ENCODE assay signal across 8 cellular contexts in the genomic region with DNA sequence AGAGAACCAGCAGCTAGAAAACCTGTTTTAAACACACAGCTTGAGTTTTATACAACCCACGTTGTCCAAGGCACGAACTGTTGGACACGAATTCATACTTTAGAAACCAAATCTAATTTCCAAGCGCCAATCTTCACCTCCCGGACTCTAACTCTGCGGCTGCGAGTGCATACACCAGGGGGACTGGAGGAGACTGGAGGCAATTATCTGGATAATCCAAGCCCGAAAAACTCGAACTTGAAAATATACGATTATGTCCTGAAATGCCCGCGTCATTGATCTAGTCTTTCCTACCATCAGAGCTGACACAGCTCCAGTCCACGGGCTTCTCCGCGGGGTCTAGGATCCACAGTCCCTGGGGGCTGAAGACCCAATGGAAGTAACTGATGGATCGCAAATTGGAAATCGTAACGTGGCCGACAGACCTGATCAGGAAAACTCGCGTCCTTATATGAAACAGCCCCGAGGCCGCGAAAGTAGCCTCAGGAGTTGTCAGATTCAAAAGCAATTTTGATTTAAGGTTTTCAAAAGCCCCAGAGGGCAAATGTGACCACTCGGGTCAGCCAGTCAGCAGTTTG. TPM values are rescaled to one million over a fixed set of nuclear protein-coding genes. Genes with fewer than 3 reads are reported as not detected.
DNase-seq lines count a peak whose midpoint lies in the region; ATAC-seq and TF ChIP-seq lines count a peak whose summit lies in the region.

No MANE protein-coding gene starts in this region.

- DNase-seq in activated CD4-positive, alpha-beta T cell treated with anti-CD3 and anti-CD28 coated beads for 36 hours: peak; percentile 16
- DNase-seq in activated CD4-positive, alpha-beta T cell treated with anti-CD3 and anti-CD28 coated beads, Interleukin-2, amount 50 U/mL, for 4 hours: no peak
- no peak for DNase-seq in NT2/D1 (ENCODE audit: low read depth, low spot score)
- peak; percentile 16 for DNase-seq in MCF 10A (ENCODE audit: unreplicated experiment)
- DNase-seq in lung microvascular endothelial cell (ENCODE audit: low read depth in 2 of 2): peak; percentile 25 to 41
- no peak for DNase-seq in upper lobe of left lung
- no peak for DNase-seq in COLO829 (ENCODE audit: low spot score)
- no peak for DNase-seq in NCI-H1436 treated with DMSO at 0.1 percent for 48 hours (lab: John Stamatoyannopoulos, UW)

- H3K36me3 ChIP-seq in NT2/D1 (ENCODE audit: insufficient read depth, insufficient read length, low read length): no peaks in the 10 kb centered on the region
- no peaks in the 10 kb centered on the region for H3K36me3 ChIP-seq in upper lobe of left lung

- no peak overlapping the region for H3K27ac Mint-ChIP-seq in activated CD4-positive, alpha-beta T cell treated with anti-CD3 and anti-CD28 coated beads for 36 hours
- H3K27ac Mint-ChIP-seq in MCF 10A (ENCODE audit: low read depth, unreplicated experiment): no peak overlapping the region

- H3K4me1 Mint-ChIP-seq in activated CD4-positive, alpha-beta T cell treated with anti-CD3 and anti-CD28 coated beads for 36 hours: peaks cover 35% of the 10 kb centered on the region
- peaks cover 9% of the 10 kb centered on the region for H3K4me1 Mint-ChIP-seq in MCF 10A (ENCODE audit: insufficient read depth, unreplicated experiment)

- 1 to 2% methylated on average over 25 of the region's 25 CpGs for WGBS in upper lobe of left lung, 2 donors

- TF ChIP-seq CTCF in MCF 10A (IDR thresholded peaks at IDR 0.05; ENCODE audit: unreplicated experiment) (no peak), upper lobe of left lung (IDR thresholded peaks at IDR 0.05) (no peak)

- H3K27ac ChIP-seq in upper lobe of left lung: peak overlapping the region; percentile 81 to 89 (median 83)

- peak overlapping the region; percentile 74 for H3K4me3 Mint-ChIP-seq in activated CD4-positive, alpha-beta T cell treated with anti-CD3 and anti-CD28 coated beads for 36 hours
- H3K4me3 Mint-ChIP-seq in MCF 10A (ENCODE audit: unreplicated experiment): peak overlapping the region; percentile 73

- POLR2A ChIA-PET in activated CD4-positive, alpha-beta T cell treated with anti-CD3 and anti-CD28 coated beads for 36 hours (lab: Charles Lee): no interaction called here
- POLR2A ChIA-PET in MCF 10A (lab: Yijun Ruan, JAX): interaction anchor here (0.7 to 1.3 kb wide), 2 partner anchors 234 to 435 kb away, joined by 3 read pairs; no protein-coding TSS in a partner anchor

- H3K9ac ChIP-seq in NT2/D1 (ENCODE audit: insufficient read length, low read depth): peak overlapping the region; percentile 76

- H3K9me3 ChIP-seq in NT2/D1 (ENCODE audit: insufficient read depth, low read length) (no peaks in the 10 kb centered on the region), upper lobe of left lung (no peaks in the 10 kb centered on the region)

- no peak for TF ChIP-seq POLR2A in upper lobe of left lung (IDR thresholded peaks at IDR 0.05)

- peak overlapping the region; percentile 46 for H3K4me3 ChIP-seq in NT2/D1 (ENCODE audit: insufficient read length, low read depth)
- H3K4me3 ChIP-seq in upper lobe of left lung: peak overlapping the region; percentile 53 to 86 (median 74)

- H3K36me3 Mint-ChIP-seq in activated CD4-positive, alpha-beta T cell treated with anti-CD3 and anti-CD28 coated beads for 36 hours (ENCODE audit: low read depth): no peaks in the 10 kb centered on the region
- H3K36me3 Mint-ChIP-seq in MCF 10A (ENCODE audit: insufficient read depth, unreplicated experiment): peaks cover 6% of the 10 kb centered on the region

- H3K27me3 ChIP-seq in NT2/D1 (ENCODE audit: insufficient read depth, insufficient read length) (peaks cover 39% of the 10 kb centered on the region), upper lobe of left lung (peaks cover 0 to 30% (median 9%) of the 10 kb centered on the region in 4 donors)

- peaks cover 57% of the 10 kb centered on the region for H3K27me3 Mint-ChIP-seq in activated CD4-positive, alpha-beta T cell treated with anti-CD3 and anti-CD28 coated beads for 36 hours
- H3K27me3 Mint-ChIP-seq in MCF 10A (ENCODE audit: insufficient read depth, unreplicated experiment): peaks cover 97% of the 10 kb centered on the region

- intact Hi-C loops in activated CD4-positive, alpha-beta T cell treated with anti-CD3 and anti-CD28 coated beads for 36 hours (cut with DNase I, micrococcal nuclease): loop anchor here in 1 of 2 experiments (1.0 to 5.0 kb wide), 5 partner anchors 32 to 596 kb away; a partner anchor contains a TSS
- intact Hi-C loops in MCF 10A (cut with micrococcal nuclease): no loop called here

- BruUV-seq in MCF 10A (replicated peaks; lab: Mats Ljungman, UMichigan): no TSS peak

- H3K9me3 Mint-ChIP-seq in activated CD4-positive, alpha-beta T cell treated with anti-CD3 and anti-CD28 coated beads for 36 hours (ENCODE audit: low read depth): no peaks in the 10 kb centered on the region
- H3K9me3 Mint-ChIP-seq in MCF 10A (ENCODE audit: unreplicated experiment): no peaks in the 10 kb centered on the region

- H3K4me1 ChIP-seq in NT2/D1 (ENCODE audit: insufficient read depth, insufficient read length) (no peaks in the 10 kb centered on the region), upper lobe of left lung (peaks cover 21 to 49% (median 29%) of the 10 kb centered on the region in 4 donors)

- no peak for ATAC-seq in activated CD4-positive, alpha-beta T cell treated with anti-CD3 and anti-CD28 coated beads for 36 hours
- peak; percentile 1 to 4 for ATAC-seq in upper lobe of left lung (ENCODE audit: low FRiP score in 2 of 2)

- CTCF ChIA-PET in activated CD4-positive, alpha-beta T cell treated with anti-CD3 and anti-CD28 coated beads for 36 hours (lab: Charles Lee): interaction anchor here (1.0 to 1.2 kb wide), 2 partner anchors 43 to 46 kb away, joined by 3 read pairs; no protein-coding TSS in a partner anchor
- CTCF ChIA-PET in MCF 10A (lab: Yijun Ruan, JAX): interaction anchor here (1.8 to 5.7 kb wide), 2 partner anchors 21 to 437 kb away, joined by 3 to 81 read pairs; no protein-coding TSS in a partner anchor

- no peak for TF ChIP-seq EP300 in upper lobe of left lung (IDR thresholded peaks at IDR 0.05)

RNA-seq across cellular contexts. Expression of a gene that starts 0.8 kb away (rescaled TPM):
- total RNA-seq in activated CD4-positive, alpha-beta T cell treated with anti-CD3 and anti-CD28 coated beads for 36 hours: not detected
- total RNA-seq in MCF 10A (2022): not detected in 2 replicates
- total RNA-seq in lung microvascular endothelial cell: 0.22 TPM in 1 of 2 replicates, not detected in the other
- total RNA-seq in upper lobe of left lung: 1 to 10 TPM; 1.3 to 3.3 (median 1.8) TPM

RNA-seq across cellular contexts. Expression of a gene that starts 42.1 kb away (rescaled TPM):
- 10 to 100 TPM; 54.3 to 67.4 TPM for total RNA-seq in activated CD4-positive, alpha-beta T cell treated with anti-CD3 and anti-CD28 coated beads for 36 hours
- 50.9 and 52.3 TPM in 2 replicates for total RNA-seq in MCF 10A (2022)
- total RNA-seq in lung microvascular endothelial cell: 23.8 and 38.5 TPM in 2 replicates
- total RNA-seq in upper lobe of left lung: 10 to 100 TPM; 33.5 to 75.6 (median 48.9) TPM

Comparison
In these comparisons a context has a peak if more than half of its experiments do, and no peak if none do; other contexts are left out.
1. DNase-seq: peak in activated CD4-positive, alpha-beta T cell treated with anti-CD3 and anti-CD28 coated beads for 36 hours (single experiment), MCF 10A (single experiment) and lung microvascular endothelial cell (2 of 2); none in activated CD4-positive, alpha-beta T cell treated with anti-CD3 and anti-CD28 coated beads, Interleukin-2, amount 50 U/mL, for 4 hours (0 of 2), NT2/D1 (single experiment), upper lobe of left lung (0 of 2), COLO829 (single experiment) and NCI-H1436 treated with DMSO at 0.1 percent for 48 hours (single experiment).